In the genomic region with DNA sequence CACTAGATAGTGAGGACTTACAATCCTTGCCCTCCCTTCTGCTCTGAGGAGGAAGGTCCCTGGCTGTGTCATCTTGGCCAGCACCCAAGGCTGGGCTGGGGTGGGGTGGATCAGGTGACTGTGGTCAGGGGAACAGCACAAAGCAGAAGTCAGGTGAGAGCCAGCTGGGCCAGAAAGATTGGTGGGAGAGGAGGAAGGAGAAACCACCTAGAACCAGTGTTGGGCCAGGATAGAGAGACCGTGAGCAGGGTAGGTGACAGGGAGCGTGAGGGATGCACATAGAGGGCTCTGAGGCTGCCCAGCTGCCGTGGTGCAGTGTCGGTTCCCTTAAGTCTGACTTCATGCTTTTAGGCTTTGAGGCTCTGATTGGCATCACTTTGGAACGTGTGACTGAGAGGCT, we compare ENCODE assay signal across 8 cellular contexts. TPM values are rescaled to one million over a fixed set of nuclear protein-coding genes. Genes with fewer than 3 reads are reported as not detected.
DNase-seq lines count a peak whose midpoint lies in the region; ATAC-seq lines count a peak whose summit lies in the region.

No MANE protein-coding gene starts in this region.

- H3K4me3 ChIP-seq in right cardiac atrium (ENCODE audit: low read length), result no peak overlapping the region

- H3K27ac ChIP-seq in right cardiac atrium (ENCODE audit: low read length), result no peak overlapping the region

- CTCF ChIA-PET in activated CD4-positive, alpha-beta T cell treated with anti-CD3 and anti-CD28 coated beads for 36 hours (lab: Charles Lee), result interaction anchor here (0.6 to 3.1 kb wide), 4 partner anchors 12 to 91 kb away, joined by 3 to 17 read pairs (median 6); no protein-coding TSS in a partner anchor

- H3K9me3 ChIP-seq in right cardiac atrium (ENCODE audit: control insufficient read depth, low read length), result no peaks in the 10 kb centered on the region

- WGBS in right cardiac atrium, result 65% methylated on average over 5 of the region's 5 CpGs

- POLR2A ChIA-PET in activated CD4-positive, alpha-beta T cell treated with anti-CD3 and anti-CD28 coated beads for 36 hours (lab: Charles Lee), result interaction anchor here (0.6 kb wide), 1 partner anchor 618 kb away, joined by 8 read pairs; no protein-coding TSS in a partner anchor

- no peaks in the 10 kb centered on the region for H3K27me3 ChIP-seq in right cardiac atrium (ENCODE audit: control insufficient read depth, insufficient read depth)

- H3K4me1 Mint-ChIP-seq in activated CD4-positive, alpha-beta T cell treated with anti-CD3 and anti-CD28 coated beads for 36 hours, result peaks cover 23% of the 10 kb centered on the region

- H3K27me3 Mint-ChIP-seq in activated CD4-positive, alpha-beta T cell treated with anti-CD3 and anti-CD28 coated beads for 36 hours, result no peaks in the 10 kb centered on the region

- H3K4me1 ChIP-seq in right cardiac atrium (ENCODE audit: control insufficient read depth, insufficient read depth, low read length), result peaks cover 6% of the 10 kb centered on the region

- peaks cover 2% of the 10 kb centered on the region for H3K36me3 Mint-ChIP-seq in activated CD4-positive, alpha-beta T cell treated with anti-CD3 and anti-CD28 coated beads for 36 hours (ENCODE audit: low read depth)

- intact Hi-C loops in activated CD4-positive, alpha-beta T cell treated with anti-CD3 and anti-CD28 coated beads for 36 hours (cut with DNase I, micrococcal nuclease), result no loop called here
- intact Hi-C loops in right cardiac atrium (cut with DNase I), result no loop called here

- peak overlapping the region; percentile 29 for H3K27ac Mint-ChIP-seq in activated CD4-positive, alpha-beta T cell treated with anti-CD3 and anti-CD28 coated beads for 36 hours

- ATAC-seq in activated CD4-positive, alpha-beta T cell treated with anti-CD3 and anti-CD28 coated beads for 36 hours, result peak; percentile 43
- ATAC-seq in HG03066 (IDR thresholded peaks at IDR 0.05; ENCODE audit: low read depth, unreplicated experiment), result peak; percentile 64
- peak in 1 of 2 donors; percentile 51 for ATAC-seq in right cardiac atrium
- no peak for ATAC-seq in HG03095 (IDR thresholded peaks at IDR 0.05; ENCODE audit: unreplicated experiment)

- H3K9me3 Mint-ChIP-seq in activated CD4-positive, alpha-beta T cell treated with anti-CD3 and anti-CD28 coated beads for 36 hours (ENCODE audit: low read depth), result no peaks in the 10 kb centered on the region

- DNase-seq in activated CD4-positive, alpha-beta T cell treated with anti-CD3 and anti-CD28 coated beads for 36 hours, result peak; percentile 47
- no peak for DNase-seq in activated CD4-positive, alpha-beta T cell treated with anti-CD3 and anti-CD28 coated beads for 1 hour
- peak; percentile 7 for DNase-seq in SHP77 treated with DMSO at 0.1 percent for 48 hours (lab: John Stamatoyannopoulos, UW)
- peak; percentile 41 to 73 (median 64) for DNase-seq in right cardiac atrium
- DNase-seq in activated gamma-delta T cell treated with Interleukin-2 at 50 U/mL for 16 hours, result no peak
- DNase-seq in NCI-H524 (lab: John Stamatoyannopoulos, UW), result no peak

- H3K4me3 Mint-ChIP-seq in activated CD4-positive, alpha-beta T cell treated with anti-CD3 and anti-CD28 coated beads for 36 hours, result no peak overlapping the region

RNA-seq across cellular contexts. Expression of gene NCF2, which starts 22.7 kb away (rescaled TPM):
- 1 to 10 TPM; 8.7 to 9.0 TPM for total RNA-seq in activated CD4-positive, alpha-beta T cell treated with anti-CD3 and anti-CD28 coated beads for 36 hours
- 1 to 10 TPM; 3.3 to 6.4 (median 6.0) TPM for total RNA-seq in right cardiac atrium
- 1.4 TPM for polyA plus RNA-seq in right cardiac atrium

Comparison
In these comparisons a context has a peak if more than half of its experiments do, and no peak if none do; other contexts are left out.
1. DNase-seq: peak in activated CD4-positive, alpha-beta T cell treated with anti-CD3 and anti-CD28 coated beads for 36 hours (single experiment), SHP77 treated with DMSO at 0.1 percent for 48 hours (single experiment) and right cardiac atrium (3 of 3); none in activated CD4-positive, alpha-beta T cell treated with anti-CD3 and anti-CD28 coated beads for 1 hour (single experiment), activated gamma-delta T cell treated with Interleukin-2 at 50 U/mL for 16 hours (single experiment) and NCI-H524 (0 of 2).